ENCODE assay signal across 8 cellular contexts in the genomic region with DNA sequence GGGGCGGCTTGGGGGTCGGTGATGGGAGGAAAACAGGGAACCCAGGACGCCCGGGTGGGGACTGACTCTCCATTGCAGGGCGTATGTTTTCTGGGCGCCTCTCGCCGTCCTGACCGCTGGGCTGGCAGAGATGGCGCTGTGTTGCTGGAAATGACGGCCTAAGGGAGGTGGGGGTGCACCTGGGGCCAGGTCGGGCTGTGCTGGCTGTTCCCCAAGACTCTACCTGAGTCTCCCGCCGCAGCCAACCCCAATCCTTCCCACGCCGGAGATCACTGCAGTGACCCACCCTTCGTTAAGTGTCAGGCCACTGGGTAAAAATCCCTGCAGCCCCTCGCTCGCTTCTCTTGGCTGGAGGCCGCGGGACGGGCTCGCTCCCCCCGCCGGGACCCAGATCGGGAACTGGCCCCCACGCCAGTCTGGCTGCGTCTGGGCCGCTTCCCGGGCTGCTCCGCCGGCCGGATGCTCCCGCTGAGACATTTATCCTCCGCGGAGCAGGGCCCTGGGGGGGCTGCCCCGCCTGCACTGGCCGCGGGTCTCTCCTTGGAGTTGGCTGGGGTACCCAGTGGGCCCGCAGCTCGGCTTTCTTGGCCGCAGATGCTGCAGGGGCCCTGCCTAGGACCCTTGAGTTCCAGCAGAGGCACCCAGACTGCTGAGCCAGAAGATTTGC. TPM values are rescaled to one million over a fixed set of nuclear protein-coding genes. Genes with fewer than 3 reads are reported as not detected.
DNase-seq lines count a peak whose midpoint lies in the region; ATAC-seq and TF ChIP-seq lines count a peak whose summit lies in the region.
"Had no signal": no experiment of that assay in that cellular context is flagged by ENCODE, and none has a peak within 500 bp of the region (broad histone marks: within the 10 kb centered on the region; RNA-seq: fewer than 3 reads in every experiment).

No MANE protein-coding gene starts in this region.

- DNase-seq in fibroblast of the aortic adventitia (ENCODE audit: low read depth), result peak; percentile 71
- peak; percentile 37 for DNase-seq in midbrain (lab: John Stamatoyannopoulos, UW)
- no peak for DNase-seq in tibial nerve (ENCODE audit: low spot score in 2 of 2)
- no peak for DNase-seq in SKM-1 treated with dmso at 0.1 percent for 144 hours (lab: John Stamatoyannopoulos, UW; ENCODE audit: unreplicated experiment)
- DNase-seq: OCI-M1 had no signal

- TF ChIP-seq EP300 in tibial nerve (IDR thresholded peaks at IDR 0.05), result peak in 1 of 2 donors; percentile 21

- peak; percentile 35 for TF ChIP-seq CTCF in fibroblast of the aortic adventitia (IDR thresholded peaks at IDR 0.05; ENCODE audit: insufficient read depth, low read length)
- TF ChIP-seq CTCF in tibial nerve (IDR thresholded peaks at IDR 0.05), result peak in 1 of 5 experiments; percentile 17

- H3K27ac ChIP-seq in adipose tissue (ENCODE audit: low read depth, low read length), result peak overlapping the region; percentile 68
- H3K27ac ChIP-seq in tibial nerve, result peak overlapping the region; percentile 69 to 87 (median 80)

- ATAC-seq in HG02852 (IDR thresholded peaks at IDR 0.05; ENCODE audit: unreplicated experiment), result no peak
- no peak for ATAC-seq in GM21737 (IDR thresholded peaks at IDR 0.05; ENCODE audit: unreplicated experiment)

- H3K4me1 ChIP-seq in tibial nerve, result peaks cover 0 to 47% (median 15%) of the 10 kb centered on the region in 4 donors

- no peaks in the 10 kb centered on the region for H3K27me3 ChIP-seq in tibial nerve

- WGBS in adipose tissue, 3 donors, result 11 to 19% (median 15%) methylated on average over 39 to 42 of the region's 42 CpGs
- WGBS in tibial nerve, 2 donors, result 13 to 18% methylated on average over 35 to 37 of the region's 42 CpGs

- H3K4me3 ChIP-seq in fibroblast of the aortic adventitia (ENCODE audit: low read depth, low read length) (peak overlapping the region; percentile 39), tibial nerve (peak overlapping the region; percentile 24 to 50 (median 34))

- H3K36me3 ChIP-seq in tibial nerve, result no peaks in the 10 kb centered on the region

- no peaks in the 10 kb centered on the region for H3K9me3 ChIP-seq in tibial nerve

- TF ChIP-seq POLR2A in tibial nerve (IDR thresholded peaks at IDR 0.05), result no peak

RNA-seq across cellular contexts. Expression of a gene that starts 7.8 kb away (rescaled TPM):
- 1 to 10 TPM; 1.5 to 8.7 (median 4.0) TPM for polyA plus RNA-seq in adipose tissue
- total RNA-seq in fibroblast of the aortic adventitia (ENCODE audit: low replicate concordance) (94.4 and 97.4 TPM in 2 replicates), tibial nerve (10 to 100 TPM in 3 of 4 donors, 1 to 10 TPM in 1; 8.7 to 30.0 (median 18.6) TPM)

Comparison
In these comparisons a context has a peak if more than half of its experiments do, and no peak if none do; other contexts are left out.
1. DNase-seq: peak in fibroblast of the aortic adventitia (single experiment) and midbrain (single experiment); none in tibial nerve (0 of 2) and SKM-1 treated with dmso at 0.1 percent for 144 hours (single experiment).